In genomic region chr1:28675921-28676257, GRCh38 we compare ENCODE assay signal across 2 cellular contexts.
TF ChIP-seq lines count a peak whose summit lies in the region.

No MANE protein-coding gene starts in this region.

TF ChIP-seq in IMR-90, 13 proteins besides CTCF, POLR2A, EP300 and RAD21 (continued from another document):
- no peak for TF ChIP-seq RCOR1 (IDR thresholded peaks at IDR 0.05; ENCODE audit: insufficient replicate concordance, low read length)
- TF ChIP-seq RFX5 (IDR thresholded peaks at IDR 0.05; ENCODE audit: low read depth, low read length), result no peak
- TF ChIP-seq SMC3 (IDR thresholded peaks at IDR 0.05; ENCODE audit: low read depth, low read length), result no peak
- no peak for TF ChIP-seq MAFK (IDR thresholded peaks at IDR 0.05; ENCODE audit: low read depth, low read length)
- no peak for TF ChIP-seq CEBPB (IDR thresholded peaks at IDR 0.05; ENCODE audit: low read depth, low read length)
- no peak for TF ChIP-seq ELK1 (IDR thresholded peaks at IDR 0.05; ENCODE audit: borderline replicate concordance, low read depth, low read length)
- no peak for TF ChIP-seq MAZ (IDR thresholded peaks at IDR 0.05; ENCODE audit: borderline replicate concordance, low read depth, low read length)
- no peak for TF ChIP-seq BHLHE40 (IDR thresholded peaks at IDR 0.05; ENCODE audit: low read depth, low read length)
- no peak for TF ChIP-seq USF2 (IDR thresholded peaks at IDR 0.05; ENCODE audit: low read depth, low read length)
- TF ChIP-seq MXI1 (IDR thresholded peaks at IDR 0.05; ENCODE audit: borderline replicate concordance, low read depth, low read length), result no peak

TF ChIP-seq in WTC11, 78 proteins besides CTCF, POLR2A, EP300 and RAD21 (continued from another document):
- TF ChIP-seq ZNF219 (CRISPR knock-in tag; IDR thresholded peaks at IDR 0.05; ENCODE audit: borderline replicate concordance) (no peak), JAZF1 (CRISPR knock-in tag; IDR thresholded peaks at IDR 0.05) (no peak)
